20 cellular contexts compared by ENCODE assay signal in genomic region chr9:112140936-112141335, GRCh38. TPM values are rescaled to one million over a fixed set of nuclear protein-coding genes. Genes with fewer than 3 reads are reported as not detected.
DNase-seq lines count a peak whose midpoint lies in the region; ATAC-seq and TF ChIP-seq lines count a peak whose summit lies in the region.
"Had no signal": no experiment of that assay in that cellular context is flagged by ENCODE, and none has a peak within 500 bp of the region (broad histone marks: within the 10 kb centered on the region; RNA-seq: fewer than 3 reads in every experiment).

No MANE protein-coding gene starts in this region.

- H3K27ac ChIP-seq in foreskin keratinocyte: no peak overlapping the region
- H3K27ac ChIP-seq: cardiac muscle cell, ovary, SJCRH30, upper lobe of right lung had no signal

- no peaks in the 10 kb centered on the region for H3K27me3 ChIP-seq in foreskin keratinocyte
- H3K27me3 ChIP-seq: cardiac muscle cell, ovary, SJCRH30, upper lobe of right lung had no signal

- peak; percentile 17 for ATAC-seq in activated CD8-positive, alpha-beta T cell treated with anti-CD3 and anti-CD28 coated beads for 36 hours
- no peak for ATAC-seq in activated CD8-positive, alpha-beta T cell treated with anti-CD3 and anti-CD28 coated beads, Interleukin-2, amount 10 ng/mL, durations not matched to agents 7 days and 5 days
- peak; percentile 12 for ATAC-seq in GM21737 (IDR thresholded peaks at IDR 0.05; ENCODE audit: unreplicated experiment)
- ATAC-seq in HG03520 (IDR thresholded peaks at IDR 0.05; ENCODE audit: unreplicated experiment): peak; percentile 6
- ATAC-seq in foreskin keratinocyte: peak; percentile 85
- no peak for ATAC-seq in stimulated activated naive CD8-positive, alpha-beta T cell treated with anti-CD3 and anti-CD28 coated beads, Interleukin-15, amount 100 ng/mL, for 72 hours
- ATAC-seq: upper lobe of right lung had no signal

- no peaks in the 10 kb centered on the region for H3K9me3 Mint-ChIP-seq in activated CD8-positive, alpha-beta T cell treated with anti-CD3 and anti-CD28 coated beads for 36 hours
- H3K9me3 Mint-ChIP-seq in activated CD8-positive, alpha-beta T cell treated with anti-CD3 and anti-CD28 coated beads, Interleukin-2, amount 10 ng/mL, durations not matched to agents 7 days and 5 days (ENCODE audit: insufficient read depth): no peaks in the 10 kb centered on the region
- H3K9me3 Mint-ChIP-seq in stimulated activated naive CD8-positive, alpha-beta T cell treated with anti-CD3 and anti-CD28 coated beads, Interleukin-15, amount 100 ng/mL, for 72 hours: no peaks in the 10 kb centered on the region
- H3K9me3 Mint-ChIP-seq: CD8-positive, alpha-beta memory T cell had no signal

- CTCF ChIA-PET in activated CD8-positive, alpha-beta T cell treated with anti-CD3 and anti-CD28 coated beads for 36 hours (lab: Charles Lee): no interaction called here
- CTCF ChIA-PET in activated CD8-positive, alpha-beta T cell treated with anti-CD3 and anti-CD28 coated beads, Interleukin-2, amount 10 ng/mL, durations not matched to agents 7 days and 5 days (lab: Charles Lee): no interaction called here

- H3K4me1 Mint-ChIP-seq in activated CD8-positive, alpha-beta T cell treated with anti-CD3 and anti-CD28 coated beads for 36 hours (ENCODE audit: low read depth): no peaks in the 10 kb centered on the region
- peaks cover 4% of the 10 kb centered on the region for H3K4me1 Mint-ChIP-seq in activated CD8-positive, alpha-beta T cell treated with anti-CD3 and anti-CD28 coated beads, Interleukin-2, amount 10 ng/mL, durations not matched to agents 7 days and 5 days (ENCODE audit: low read depth)
- H3K4me1 Mint-ChIP-seq in stimulated activated naive CD8-positive, alpha-beta T cell treated with anti-CD3 and anti-CD28 coated beads, Interleukin-15, amount 100 ng/mL, for 72 hours: peaks cover 6% of the 10 kb centered on the region
- H3K4me1 Mint-ChIP-seq: CD8-positive, alpha-beta memory T cell had no signal

- no peak for DNase-seq in activated CD8-positive, alpha-beta T cell treated with anti-CD3 and anti-CD28 coated beads for 36 hours
- no peak for DNase-seq in activated CD8-positive, alpha-beta T cell treated with anti-CD3 and anti-CD28 coated beads, Interleukin-2, amount 10 ng/mL, durations not matched to agents 7 days and 5 days
- DNase-seq in foreskin keratinocyte: peak; percentile 54 to 68
- no peak for DNase-seq in ecto neural progenitor cell (ENCODE audit: low spot score)
- DNase-seq in RPMI8226: no peak
- DNase-seq in stimulated activated naive CD8-positive, alpha-beta T cell treated with anti-CD3 and anti-CD28 coated beads, Interleukin-15, amount 100 ng/mL, for 72 hours: no peak
- DNase-seq: activated CD4-positive, alpha-beta T cell treated with anti-CD3 and anti-CD28 coated beads for 4 hours; activated T-cell treated with anti-CD3 and anti-CD28 coated beads for 4 hours; CD8-positive, alpha-beta memory T cell; effector CD4-positive, alpha-beta T cell; HCEC 1CT; NCI-H1436 treated with DMSO at 0.1 percent for 48 hours; NCI-H345; ovary; SJCRH30; upper lobe of right lung had no signal

- POLR2A ChIA-PET in activated CD8-positive, alpha-beta T cell treated with anti-CD3 and anti-CD28 coated beads for 36 hours (lab: Charles Lee): no interaction called here
- POLR2A ChIA-PET in activated CD8-positive, alpha-beta T cell treated with anti-CD3 and anti-CD28 coated beads, Interleukin-2, amount 10 ng/mL, durations not matched to agents 7 days and 5 days (lab: Charles Lee): no interaction called here

- H3K36me3 Mint-ChIP-seq in activated CD8-positive, alpha-beta T cell treated with anti-CD3 and anti-CD28 coated beads for 36 hours (ENCODE audit: low read depth): peaks cover 5% of the 10 kb centered on the region
- peaks cover 21% of the 10 kb centered on the region for H3K36me3 Mint-ChIP-seq in activated CD8-positive, alpha-beta T cell treated with anti-CD3 and anti-CD28 coated beads, Interleukin-2, amount 10 ng/mL, durations not matched to agents 7 days and 5 days (ENCODE audit: low read depth)

- peaks cover 31% of the 10 kb centered on the region for H3K4me1 ChIP-seq in foreskin keratinocyte
- H3K4me1 ChIP-seq: upper lobe of right lung had no signal

- no peak overlapping the region for H3K4me3 Mint-ChIP-seq in activated CD8-positive, alpha-beta T cell treated with anti-CD3 and anti-CD28 coated beads for 36 hours
- no peak overlapping the region for H3K4me3 Mint-ChIP-seq in activated CD8-positive, alpha-beta T cell treated with anti-CD3 and anti-CD28 coated beads, Interleukin-2, amount 10 ng/mL, durations not matched to agents 7 days and 5 days
- H3K4me3 Mint-ChIP-seq in stimulated activated naive CD8-positive, alpha-beta T cell treated with anti-CD3 and anti-CD28 coated beads, Interleukin-15, amount 100 ng/mL, for 72 hours: no peak overlapping the region
- H3K4me3 Mint-ChIP-seq: activated naive CD8-positive, alpha-beta T cell; CD8-positive, alpha-beta memory T cell had no signal

- no peaks in the 10 kb centered on the region for H3K27me3 Mint-ChIP-seq in activated CD8-positive, alpha-beta T cell treated with anti-CD3 and anti-CD28 coated beads for 36 hours
- H3K27me3 Mint-ChIP-seq in activated CD8-positive, alpha-beta T cell treated with anti-CD3 and anti-CD28 coated beads, Interleukin-2, amount 10 ng/mL, durations not matched to agents 7 days and 5 days (ENCODE audit: low read depth): no peaks in the 10 kb centered on the region
- H3K27me3 Mint-ChIP-seq in stimulated activated naive CD8-positive, alpha-beta T cell treated with anti-CD3 and anti-CD28 coated beads, Interleukin-15, amount 100 ng/mL, for 72 hours: no peaks in the 10 kb centered on the region
- H3K27me3 Mint-ChIP-seq: activated naive CD8-positive, alpha-beta T cell; CD8-positive, alpha-beta memory T cell had no signal

- H3K27ac Mint-ChIP-seq in activated CD8-positive, alpha-beta T cell treated with anti-CD3 and anti-CD28 coated beads for 36 hours: no peak overlapping the region
- H3K27ac Mint-ChIP-seq in activated CD8-positive, alpha-beta T cell treated with anti-CD3 and anti-CD28 coated beads, Interleukin-2, amount 10 ng/mL, durations not matched to agents 7 days and 5 days: no peak overlapping the region
- H3K27ac Mint-ChIP-seq in stimulated activated naive CD8-positive, alpha-beta T cell treated with anti-CD3 and anti-CD28 coated beads, Interleukin-15, amount 100 ng/mL, for 72 hours: no peak overlapping the region
- H3K27ac Mint-ChIP-seq: activated naive CD8-positive, alpha-beta T cell; CD8-positive, alpha-beta memory T cell had no signal

- intact Hi-C loops in activated CD8-positive, alpha-beta T cell treated with anti-CD3 and anti-CD28 coated beads for 36 hours (cut with micrococcal nuclease): no loop called here

- no peak for TF ChIP-seq CTCF in activated CD8-positive, alpha-beta T cell treated with anti-CD3 and anti-CD28 coated beads for 36 hours (IDR thresholded peaks at IDR 0.05)
- TF ChIP-seq CTCF in foreskin keratinocyte (conservative IDR thresholded peaks at IDR 0.05): no peak

RNA-seq across cellular contexts. Expression of gene SUSD1, which starts 34.2 kb away (rescaled TPM):
- 1 to 10 TPM; 3.0 to 3.6 TPM for total RNA-seq in activated CD8-positive, alpha-beta T cell treated with anti-CD3 and anti-CD28 coated beads for 36 hours
- total RNA-seq in activated CD8-positive, alpha-beta T cell treated with anti-CD3 and anti-CD28 coated beads, Interleukin-2, amount 10 ng/mL, durations not matched to agents 7 days and 5 days: 10 to 100 TPM; 15.2 to 17.9 TPM
- total RNA-seq in foreskin keratinocyte: 2.5 and 3.2 TPM in 2 replicates
- polyA plus RNA-seq in foreskin keratinocyte: 1.1 and 1.9 TPM in 2 replicates

Comparison
In these comparisons a context has a peak if more than half of its experiments do, and no peak if none do; other contexts are left out.
1. ATAC-seq: peak in activated CD8-positive, alpha-beta T cell treated with anti-CD3 and anti-CD28 coated beads for 36 hours (single experiment), GM21737 (single experiment), HG03520 (single experiment) and foreskin keratinocyte (single experiment); none in activated CD8-positive, alpha-beta T cell treated with anti-CD3 and anti-CD28 coated beads, Interleukin-2, amount 10 ng/mL, durations not matched to agents 7 days and 5 days (single experiment) and stimulated activated naive CD8-positive, alpha-beta T cell treated with anti-CD3 and anti-CD28 coated beads, Interleukin-15, amount 100 ng/mL, for 72 hours (single experiment).
2. DNase-seq: peak in foreskin keratinocyte (2 of 2); none in activated CD8-positive, alpha-beta T cell treated with anti-CD3 and anti-CD28 coated beads for 36 hours (single experiment), activated CD8-positive, alpha-beta T cell treated with anti-CD3 and anti-CD28 coated beads, Interleukin-2, amount 10 ng/mL, durations not matched to agents 7 days and 5 days (single experiment), ecto neural progenitor cell (single experiment), RPMI8226 (single experiment) and stimulated activated naive CD8-positive, alpha-beta T cell treated with anti-CD3 and anti-CD28 coated beads, Interleukin-15, amount 100 ng/mL, for 72 hours (0 of 2).